In genomic region chr16:20359997-20360396, GRCh38 we compare ENCODE assay signal across 1 cellular context.
A peak's percentile ranks its signal among the peaks of the same experiment; 100 is the strongest.
TF ChIP-seq lines count a peak whose summit lies in the region.

No MANE protein-coding gene starts in this region.

TF ChIP-seq in HepG2, 621 proteins besides CTCF, POLR2A, EP300 and RAD21:
- TF ChIP-seq KDM2A (CRISPR knock-in tag; IDR thresholded peaks at IDR 0.05; ENCODE audit: borderline replicate concordance, low read depth) (0 out of 2 replicates have a peak, but pooled peaks have one; percentile 27), SMC3 (IDR thresholded peaks at IDR 0.05; ENCODE audit: low read length) (peak; percentile 87), STAG1 (CRISPR knock-in tag; IDR thresholded peaks at IDR 0.05) (peak; percentile 76), ERF (CRISPR knock-in tag; IDR thresholded peaks at IDR 0.05) (no peak), MIXL1 (CRISPR knock-in tag; IDR thresholded peaks at IDR 0.05) (peak; percentile 99), JARID2 (CRISPR knock-in tag; IDR thresholded peaks at IDR 0.05; ENCODE audit: insufficient replicate concordance) (peak; percentile 50), XRCC5 (optimal IDR thresholded peaks at IDR 0.05; ENCODE audit: low read length) (peak; percentile 39), NR1H2 (CRISPR knock-in tag; IDR thresholded peaks at IDR 0.05; ENCODE audit: borderline replicate concordance, low read depth) (0 out of 2 replicates have a peak, but pooled peaks have one; percentile 45), TEAD3 (CRISPR knock-in tag; optimal IDR thresholded peaks at IDR 0.05; ENCODE audit: borderline replicate concordance) (peak; percentile 6)
- TF ChIP-seq, protein P1, sequence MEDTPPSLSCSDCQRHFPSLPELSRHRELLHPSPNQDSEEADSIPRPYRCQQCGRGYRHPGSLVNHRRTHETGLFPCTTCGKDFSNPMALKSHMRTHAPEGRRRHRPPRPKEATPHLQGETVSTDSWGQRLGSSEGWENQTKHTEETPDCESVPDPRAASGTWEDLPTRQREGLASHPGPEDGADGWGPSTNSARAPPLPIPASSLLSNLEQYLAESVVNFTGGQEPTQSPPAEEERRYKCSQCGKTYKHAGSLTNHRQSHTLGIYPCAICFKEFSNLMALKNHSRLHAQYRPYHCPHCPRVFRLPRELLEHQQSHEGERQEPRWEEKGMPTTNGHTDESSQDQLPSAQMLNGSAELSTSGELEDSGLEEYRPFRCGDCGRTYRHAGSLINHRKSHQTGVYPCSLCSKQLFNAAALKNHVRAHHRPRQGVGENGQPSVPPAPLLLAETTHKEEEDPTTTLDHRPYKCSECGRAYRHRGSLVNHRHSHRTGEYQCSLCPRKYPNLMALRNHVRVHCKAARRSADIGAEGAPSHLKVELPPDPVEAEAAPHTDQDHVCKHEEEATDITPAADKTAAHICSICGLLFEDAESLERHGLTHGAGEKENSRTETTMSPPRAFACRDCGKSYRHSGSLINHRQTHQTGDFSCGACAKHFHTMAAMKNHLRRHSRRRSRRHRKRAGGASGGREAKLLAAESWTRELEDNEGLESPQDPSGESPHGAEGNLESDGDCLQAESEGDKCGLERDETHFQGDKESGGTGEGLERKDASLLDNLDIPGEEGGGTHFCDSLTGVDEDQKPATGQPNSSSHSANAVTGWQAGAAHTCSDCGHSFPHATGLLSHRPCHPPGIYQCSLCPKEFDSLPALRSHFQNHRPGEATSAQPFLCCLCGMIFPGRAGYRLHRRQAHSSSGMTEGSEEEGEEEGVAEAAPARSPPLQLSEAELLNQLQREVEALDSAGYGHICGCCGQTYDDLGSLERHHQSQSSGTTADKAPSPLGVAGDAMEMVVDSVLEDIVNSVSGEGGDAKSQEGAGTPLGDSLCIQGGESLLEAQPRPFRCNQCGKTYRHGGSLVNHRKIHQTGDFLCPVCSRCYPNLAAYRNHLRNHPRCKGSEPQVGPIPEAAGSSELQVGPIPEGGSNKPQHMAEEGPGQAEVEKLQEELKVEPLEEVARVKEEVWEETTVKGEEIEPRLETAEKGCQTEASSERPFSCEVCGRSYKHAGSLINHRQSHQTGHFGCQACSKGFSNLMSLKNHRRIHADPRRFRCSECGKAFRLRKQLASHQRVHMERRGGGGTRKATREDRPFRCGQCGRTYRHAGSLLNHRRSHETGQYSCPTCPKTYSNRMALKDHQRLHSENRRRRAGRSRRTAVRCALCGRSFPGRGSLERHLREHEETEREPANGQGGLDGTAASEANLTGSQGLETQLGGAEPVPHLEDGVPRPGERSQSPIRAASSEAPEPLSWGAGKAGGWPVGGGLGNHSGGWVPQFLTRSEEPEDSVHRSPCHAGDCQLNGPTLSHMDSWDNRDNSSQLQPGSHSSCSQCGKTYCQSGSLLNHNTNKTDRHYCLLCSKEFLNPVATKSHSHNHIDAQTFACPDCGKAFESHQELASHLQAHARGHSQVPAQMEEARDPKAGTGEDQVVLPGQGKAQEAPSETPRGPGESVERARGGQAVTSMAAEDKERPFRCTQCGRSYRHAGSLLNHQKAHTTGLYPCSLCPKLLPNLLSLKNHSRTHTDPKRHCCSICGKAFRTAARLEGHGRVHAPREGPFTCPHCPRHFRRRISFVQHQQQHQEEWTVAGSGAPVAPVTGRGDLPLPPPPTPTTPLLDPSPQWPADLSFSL (CRISPR knock-in tag; IDR thresholded peaks at IDR 0.05), result no peak
